Comparison of ENCODE assay signal across 13 cellular contexts in the genomic region with DNA sequence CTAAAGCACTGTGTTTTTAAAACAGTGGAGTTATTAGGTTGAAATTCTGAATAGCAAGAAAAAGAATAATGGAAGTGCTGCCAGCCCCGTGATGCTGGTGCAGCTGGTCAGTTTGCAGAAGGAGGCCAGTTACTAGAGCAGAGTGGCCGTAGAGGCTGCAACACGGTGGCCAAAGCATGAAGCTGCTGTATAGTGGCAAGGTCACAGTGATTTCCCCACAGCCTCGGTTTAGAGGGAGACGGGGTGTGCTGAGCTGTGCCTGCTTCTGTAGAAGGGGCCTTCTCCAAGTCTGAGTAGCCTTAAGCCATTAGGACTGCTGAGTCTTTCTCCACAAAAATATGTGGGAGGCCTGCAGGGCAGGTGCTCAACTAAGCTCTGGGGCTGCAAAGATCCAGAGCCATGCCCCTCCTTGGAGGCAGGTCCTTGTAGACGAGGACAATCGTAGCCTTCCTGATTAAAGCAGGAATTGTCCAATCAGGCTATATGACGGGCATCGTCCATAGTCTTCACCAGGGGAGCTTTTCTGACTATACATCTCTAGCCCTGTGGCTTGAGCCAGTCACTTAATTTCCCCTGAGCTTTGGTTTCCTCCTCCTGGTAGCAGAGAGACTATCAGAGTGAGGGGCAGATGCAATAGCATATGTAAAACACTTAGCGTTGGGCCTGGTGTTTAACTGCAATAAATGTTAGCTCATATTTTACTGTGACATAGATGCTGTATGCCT.
A peak's percentile ranks its signal among the peaks of the same experiment; 100 is the strongest.
DNase-seq lines count a peak whose midpoint lies in the region; ATAC-seq and TF ChIP-seq lines count a peak whose summit lies in the region.
"Had no signal": no experiment of that assay in that cellular context is flagged by ENCODE, and none has a peak within 500 bp of the region (broad histone marks: within the 10 kb centered on the region; RNA-seq: fewer than 3 reads in every experiment).

No MANE protein-coding gene starts in this region.

- no peak overlapping the region for H3K9ac ChIP-seq in smooth muscle cell (ENCODE audit: low read depth)

- no peaks in the 10 kb centered on the region for H3K36me3 Mint-ChIP-seq in progenitor cell of endocrine pancreas (ENCODE audit: insufficient read depth)
- H3K36me3 Mint-ChIP-seq in activated naive CD8-positive, alpha-beta T cell treated with anti-CD3 and anti-CD28 coated beads for 36 hours: no peaks in the 10 kb centered on the region

- H3K4me1 ChIP-seq in BE2C (peaks cover 50% of the 10 kb centered on the region), left lung (peaks cover 21 to 89% of the 10 kb centered on the region in 2 donors), smooth muscle cell (ENCODE audit: low read depth) (peaks cover 71% of the 10 kb centered on the region)

- H3F3A ChIP-seq in smooth muscle cell (ENCODE audit: low read depth): peaks cover 26% of the 10 kb centered on the region

- ATAC-seq in left lung (no peak), GM21360 (IDR thresholded peaks at IDR 0.05; ENCODE audit: unreplicated experiment) (no peak)
- ATAC-seq: activated CD4-positive, alpha-beta T cell treated with anti-CD3 and anti-CD28 coated beads for 36 hours; right cardiac atrium had no signal

- no peak overlapping the region for H3K27ac Mint-ChIP-seq in progenitor cell of endocrine pancreas
- no peak overlapping the region for H3K27ac Mint-ChIP-seq in activated naive CD8-positive, alpha-beta T cell treated with anti-CD3 and anti-CD28 coated beads for 36 hours

- H3K9me3 Mint-ChIP-seq in progenitor cell of endocrine pancreas (ENCODE audit: low read depth): no peaks in the 10 kb centered on the region
- no peaks in the 10 kb centered on the region for H3K9me3 Mint-ChIP-seq in activated naive CD8-positive, alpha-beta T cell treated with anti-CD3 and anti-CD28 coated beads for 36 hours

- no peak overlapping the region for H3K4me3 ChIP-seq in BE2C (ENCODE audit: low read depth, low read length)
- no peak overlapping the region for H3K4me3 ChIP-seq in left lung
- no peak overlapping the region for H3K4me3 ChIP-seq in smooth muscle cell

- WGBS in smooth muscle cell (ENCODE audit: low lambda C conversion rate): 67% methylated on average over 10 of the region's 10 CpGs

- no peak overlapping the region for H2AFZ ChIP-seq in smooth muscle cell (ENCODE audit: low read depth)

- DNase-seq in BE2C (no peak), left lung (no peak), smooth muscle cell (lab: John Stamatoyannopoulos, UW; ENCODE audit: unreplicated experiment) (no peak), NCI-H1436 (lab: John Stamatoyannopoulos, UW) (no peak), progenitor cell of endocrine pancreas (ENCODE audit: low spot score, unreplicated experiment) (no peak)
- no peak for DNase-seq in activated naive CD8-positive, alpha-beta T cell treated with anti-CD3 and anti-CD28 coated beads for 36 hours
- DNase-seq: activated CD4-positive, alpha-beta T cell treated with anti-CD3 and anti-CD28 coated beads for 36 hours; activated T-cell treated with anti-CD3 and anti-CD28 coated beads, Interleukin-2, amount 50 U/mL, for 48 hours; DMS153; MV-4-11 had no signal

- H3K79me2 ChIP-seq in smooth muscle cell (ENCODE audit: low read depth): peaks cover 75% of the 10 kb centered on the region

- peaks cover 42% of the 10 kb centered on the region for H4K20me1 ChIP-seq in smooth muscle cell (ENCODE audit: low read depth)

- no peaks in the 10 kb centered on the region for H3K9me3 ChIP-seq in BE2C
- H3K9me3 ChIP-seq in left lung: no peaks in the 10 kb centered on the region
- H3K9me3 ChIP-seq in smooth muscle cell (replicated peaks; ENCODE audit: low read depth): no peaks in the 10 kb centered on the region

- H3K4me1 Mint-ChIP-seq in progenitor cell of endocrine pancreas (ENCODE audit: low read depth): peaks cover 68% of the 10 kb centered on the region
- H3K4me1 Mint-ChIP-seq in activated naive CD8-positive, alpha-beta T cell treated with anti-CD3 and anti-CD28 coated beads for 36 hours: peaks cover 52% of the 10 kb centered on the region

- intact Hi-C loops in left lung (cut with DNase I): no loop called here

- TF ChIP-seq CTCF in BE2C (IDR thresholded peaks at IDR 0.05; ENCODE audit: low read depth, low read length): 0 out of 2 replicates have a peak, but pooled peaks have one; percentile 11
- TF ChIP-seq CTCF in VCaP (conservative IDR thresholded peaks at IDR 0.05): no peak
- TF ChIP-seq CTCF in left lung (IDR thresholded peaks at IDR 0.05): no peak
- TF ChIP-seq CTCF in smooth muscle cell (IDR thresholded peaks at IDR 0.05; ENCODE audit: borderline replicate concordance, insufficient read depth, poor library complexity, severe bottlenecking): no peak
- TF ChIP-seq CTCF in progenitor cell of endocrine pancreas (IDR thresholded peaks at IDR 0.05; ENCODE audit: unreplicated experiment): no peak

- H3K27me3 ChIP-seq in BE2C (no peaks in the 10 kb centered on the region), left lung (no peaks in the 10 kb centered on the region), smooth muscle cell (ENCODE audit: low read depth) (no peaks in the 10 kb centered on the region)

- no peaks in the 10 kb centered on the region for H3K27me3 Mint-ChIP-seq in progenitor cell of endocrine pancreas
- H3K27me3 Mint-ChIP-seq in activated naive CD8-positive, alpha-beta T cell treated with anti-CD3 and anti-CD28 coated beads for 36 hours: no peaks in the 10 kb centered on the region
- H3K27me3 Mint-ChIP-seq: activated CD4-positive, alpha-beta T cell treated with anti-CD3 and anti-CD28 coated beads for 36 hours had no signal

- H3K36me3 ChIP-seq in BE2C (no peaks in the 10 kb centered on the region), left lung (no peaks in the 10 kb centered on the region), smooth muscle cell (ENCODE audit: low read depth) (no peaks in the 10 kb centered on the region)

- no peak overlapping the region for H3K4me3 Mint-ChIP-seq in progenitor cell of endocrine pancreas (ENCODE audit: low read depth)
- H3K4me3 Mint-ChIP-seq in activated naive CD8-positive, alpha-beta T cell treated with anti-CD3 and anti-CD28 coated beads for 36 hours: no peak overlapping the region
- H3K4me3 Mint-ChIP-seq: activated CD4-positive, alpha-beta T cell treated with anti-CD3 and anti-CD28 coated beads for 36 hours had no signal

- H3K4me2 ChIP-seq in smooth muscle cell: peak overlapping the region; percentile 9

- H3K27ac ChIP-seq in VCaP (peak overlapping the region; percentile 99), left lung (peak overlapping the region; percentile 65 to 85), smooth muscle cell (ENCODE audit: low read depth) (peak overlapping the region; percentile 48)

Comparison
In these comparisons a context has a peak if more than half of its experiments do, and no peak if none do; other contexts are left out.
1. H3K27ac ChIP-seq: peak in every context shown above with its lines; median percentile 99 in VCaP; 75 in left lung; 48 in smooth muscle cell.